ENCODE assay signal across 8 cellular contexts in the genomic region with DNA sequence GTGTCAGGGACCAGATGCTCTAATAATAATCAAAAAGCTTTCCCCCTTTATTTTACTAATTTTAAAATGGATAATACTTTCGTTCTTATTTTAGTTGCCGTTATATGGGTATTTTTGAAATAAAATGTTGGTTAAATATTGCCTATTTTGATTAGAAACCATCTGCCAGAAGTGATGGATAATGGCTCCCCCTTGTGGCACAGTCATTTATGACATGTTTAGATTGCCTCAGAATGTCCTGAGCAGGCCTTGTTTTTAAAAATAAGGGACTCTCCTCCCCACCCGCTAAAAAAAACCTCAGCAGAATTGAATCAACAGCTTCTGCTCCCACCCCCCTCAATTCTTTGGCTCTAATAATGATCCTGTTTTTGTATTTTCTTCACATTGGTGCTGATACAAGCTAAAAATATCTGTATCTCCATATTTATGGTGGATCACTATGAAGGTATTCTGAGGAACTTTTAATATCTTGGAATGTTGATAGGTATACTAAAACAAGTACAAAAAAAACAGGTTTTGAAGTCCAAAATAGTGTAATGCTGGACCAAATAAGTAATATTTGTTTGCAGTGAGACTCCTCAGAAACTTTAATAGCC. TPM values are rescaled to one million over a fixed set of nuclear protein-coding genes. Genes with fewer than 3 reads are reported as not detected.
DNase-seq lines count a peak whose midpoint lies in the region; ATAC-seq and TF ChIP-seq lines count a peak whose summit lies in the region.

No MANE protein-coding gene starts in this region.

- peaks cover 72% of the 10 kb centered on the region for H3K79me2 ChIP-seq in OCI-LY1 (ENCODE audit: insufficient read depth, low read length)

- peak overlapping the region in 1 of 2 donors; percentile 23 for H3K27ac Mint-ChIP-seq in natural killer cell treated with Interleukin-12 subunit alpha and Interleukin-12 subunit beta and Interleukin-15 and Interleukin-18, amount 100 ng/mL, for 72 hours
- no peak overlapping the region for H3K27ac Mint-ChIP-seq in stimulated activated naive CD8-positive, alpha-beta T cell treated with anti-CD3 and anti-CD28 coated beads, Interleukin-15, amount 100 ng/mL, for 72 hours

- H3K4me1 ChIP-seq in OCI-LY1 (ENCODE audit: insufficient read depth, low read length, severe bottlenecking) (peaks cover 45% of the 10 kb centered on the region), esophagus squamous epithelium (peaks cover 0 to 35% (median 4%) of the 10 kb centered on the region in 3 donors)

- H2AFZ ChIP-seq in OCI-LY1 (ENCODE audit: low read length), result no peak overlapping the region

- H3K27me3 Mint-ChIP-seq in natural killer cell treated with Interleukin-12 subunit alpha and Interleukin-12 subunit beta and Interleukin-15 and Interleukin-18, amount 100 ng/mL, for 72 hours, result no peaks in the 10 kb centered on the region
- no peaks in the 10 kb centered on the region for H3K27me3 Mint-ChIP-seq in stimulated activated naive CD8-positive, alpha-beta T cell treated with anti-CD3 and anti-CD28 coated beads, Interleukin-15, amount 100 ng/mL, for 72 hours

- peak overlapping the region; percentile 7; the same call in 1 of the 2 replicates for H3K9ac ChIP-seq in OCI-LY1 (ENCODE audit: low read length)

- no peak for TF ChIP-seq POLR2A in esophagus squamous epithelium (IDR thresholded peaks at IDR 0.05)

- H3K9me3 Mint-ChIP-seq in natural killer cell treated with Interleukin-12 subunit alpha and Interleukin-12 subunit beta and Interleukin-15 and Interleukin-18, amount 100 ng/mL, for 72 hours, result no peaks in the 10 kb centered on the region
- no peaks in the 10 kb centered on the region for H3K9me3 Mint-ChIP-seq in stimulated activated naive CD8-positive, alpha-beta T cell treated with anti-CD3 and anti-CD28 coated beads, Interleukin-15, amount 100 ng/mL, for 72 hours

- H3K36me3 Mint-ChIP-seq in natural killer cell treated with Interleukin-12 subunit alpha and Interleukin-12 subunit beta and Interleukin-15 and Interleukin-18, amount 100 ng/mL, for 72 hours, result no peaks in the 10 kb centered on the region

- H3K4me2 ChIP-seq in OCI-LY1 (ENCODE audit: low read length), result peak overlapping the region; percentile 38; the same call in 1 of the 2 replicates

- peaks cover 9% of the 10 kb centered on the region; the same call in 1 of the 2 replicates for H3F3A ChIP-seq in OCI-LY1 (ENCODE audit: insufficient read depth, low read length)

- H3K9me3 ChIP-seq in OCI-LY1 (ENCODE audit: low read length), result no peaks in the 10 kb centered on the region
- H3K9me3 ChIP-seq in esophagus squamous epithelium, result no peaks in the 10 kb centered on the region

- no peaks in the 10 kb centered on the region for H4K20me1 ChIP-seq in OCI-LY1 (ENCODE audit: insufficient read depth, low read length)

- peak overlapping the region; percentile 61 for H3K27ac ChIP-seq in OCI-LY1 (ENCODE audit: low read depth, low read length, poor library complexity, severe bottlenecking)
- H3K27ac ChIP-seq in esophagus squamous epithelium, result peak overlapping the region in 1 of 4 donors; percentile 30

- ATAC-seq in natural killer cell treated with Interleukin-12 subunit alpha and Interleukin-12 subunit beta and Interleukin-15 and Interleukin-18, amount 100 ng/mL, for 72 hours, result no peak
- peak; percentile 60 for ATAC-seq in stimulated activated naive CD8-positive, alpha-beta T cell treated with anti-CD3 and anti-CD28 coated beads, Interleukin-15, amount 100 ng/mL, for 72 hours

- H3K4me3 ChIP-seq in OCI-LY1 (ENCODE audit: low read depth, low read length, poor library complexity, severe bottlenecking), result no peak overlapping the region
- H3K4me3 ChIP-seq in esophagus squamous epithelium, result no peak overlapping the region

- H3K4me1 Mint-ChIP-seq in natural killer cell treated with Interleukin-12 subunit alpha and Interleukin-12 subunit beta and Interleukin-15 and Interleukin-18, amount 100 ng/mL, for 72 hours (ENCODE audit: low read depth in 2 of 2), result peaks cover 22% of the 10 kb centered on the region in 2 donors
- peaks cover 34% of the 10 kb centered on the region for H3K4me1 Mint-ChIP-seq in stimulated activated naive CD8-positive, alpha-beta T cell treated with anti-CD3 and anti-CD28 coated beads, Interleukin-15, amount 100 ng/mL, for 72 hours

- H3K4me3 Mint-ChIP-seq in natural killer cell treated with Interleukin-12 subunit alpha and Interleukin-12 subunit beta and Interleukin-15 and Interleukin-18, amount 100 ng/mL, for 72 hours, result no peak overlapping the region
- H3K4me3 Mint-ChIP-seq in stimulated activated naive CD8-positive, alpha-beta T cell treated with anti-CD3 and anti-CD28 coated beads, Interleukin-15, amount 100 ng/mL, for 72 hours, result no peak overlapping the region

- DNase-seq in DMS79 (lab: John Stamatoyannopoulos, UW) (peak; percentile 6), HPDE6-E6E7 (ENCODE audit: extremely low spot score) (peak; percentile 15), activated T-cell treated with anti-CD3 and anti-CD28 coated beads for 48 hours (ENCODE audit: low read depth) (peak; percentile 38), esophagus squamous epithelium (lab: John Stamatoyannopoulos, UW) (no peak), mesenteric fat pad (ENCODE audit: low spot score) (no peak)
- peak; percentile 78 for DNase-seq in natural killer cell treated with Interleukin-12 subunit alpha and Interleukin-12 subunit beta and Interleukin-15 and Interleukin-18, amount 100 ng/mL, for 72 hours (ENCODE audit: low spot score)
- DNase-seq in stimulated activated naive CD8-positive, alpha-beta T cell treated with anti-CD3 and anti-CD28 coated beads, Interleukin-15, amount 100 ng/mL, for 72 hours, result peak; percentile 59 to 68

- H3K9me2 ChIP-seq in OCI-LY1 (ENCODE audit: low read depth, low read length), result no peaks in the 10 kb centered on the region

- WGBS in esophagus squamous epithelium, 2 donors, result 0% methylated on average over 3 of the region's 3 CpGs

- peaks cover 9% of the 10 kb centered on the region; the same call in 1 of the 2 replicates for H3K36me3 ChIP-seq in OCI-LY1 (ENCODE audit: insufficient read depth, low read length)
- H3K36me3 ChIP-seq in esophagus squamous epithelium, result peaks cover 0 to 9% (median 0%) of the 10 kb centered on the region in 3 donors

- H3K27me3 ChIP-seq in OCI-LY1 (ENCODE audit: insufficient read depth, low read length) (no peaks in the 10 kb centered on the region), esophagus squamous epithelium (no peaks in the 10 kb centered on the region)

- TF ChIP-seq CTCF in OCI-LY1 (IDR thresholded peaks at IDR 0.05; ENCODE audit: low read length) (peak; percentile 95), esophagus squamous epithelium (IDR thresholded peaks at IDR 0.05) (peak; percentile 70 to 86 (median 78))

- intact Hi-C loops in esophagus squamous epithelium (cut with DNase I), result loop anchor here (5.0 kb wide), 1 partner anchor 107 kb away; no protein-coding TSS in a partner anchor

RNA-seq across cellular contexts. Expression of gene TMEM60, which starts 38.8 kb away (rescaled TPM):
- total RNA-seq in esophagus squamous epithelium (10 to 100 TPM in 2 of 4 donors, 1 to 10 TPM in 2; 6.9 to 18.8 (median 9.1) TPM), mesenteric fat pad (13.4 TPM)
- total RNA-seq in natural killer cell treated with Interleukin-12 subunit alpha and Interleukin-12 subunit beta and Interleukin-15 and Interleukin-18, amount 100 ng/mL, for 72 hours, result 1 to 10 TPM; 6.7 to 8.8 TPM

RNA-seq across cellular contexts. Expression of gene PHTF2, which starts 39.2 kb away (rescaled TPM):
- total RNA-seq in esophagus squamous epithelium (10 to 100 TPM in 3 of 4 donors, 1 to 10 TPM in 1; 6.5 to 15.4 (median 13.5) TPM), mesenteric fat pad (14.5 TPM)
- 10 to 100 TPM; 21.8 to 33.7 TPM for total RNA-seq in natural killer cell treated with Interleukin-12 subunit alpha and Interleukin-12 subunit beta and Interleukin-15 and Interleukin-18, amount 100 ng/mL, for 72 hours

Comparison
In these comparisons a context has a peak if more than half of its experiments do, and no peak if none do; other contexts are left out.
1. DNase-seq: peak in DMS79 (single experiment), HPDE6-E6E7 (single experiment), activated T-cell treated with anti-CD3 and anti-CD28 coated beads for 48 hours (single experiment), natural killer cell treated with Interleukin-12 subunit alpha and Interleukin-12 subunit beta and Interleukin-15 and Interleukin-18, amount 100 ng/mL, for 72 hours (single experiment) and stimulated activated naive CD8-positive, alpha-beta T cell treated with anti-CD3 and anti-CD28 coated beads, Interleukin-15, amount 100 ng/mL, for 72 hours (2 of 2); none in esophagus squamous epithelium (single experiment) and mesenteric fat pad (single experiment).